In genomic region chr13:101341464-101341863, GRCh38 we compare ENCODE assay signal across 18 cellular contexts.
DNase-seq lines count a peak whose midpoint lies in the region; FAIRE-seq and TF ChIP-seq lines count a peak whose summit lies in the region.
"Had no signal": no experiment of that assay in that cellular context is flagged by ENCODE, and none has a peak within 500 bp of the region (broad histone marks: within the 10 kb centered on the region; RNA-seq: fewer than 3 reads in every experiment).

No MANE protein-coding gene starts in this region.

- H3T11ph ChIP-seq in H9 (ENCODE audit: low read length), result no peak overlapping the region

- no peak overlapping the region for H2AFZ ChIP-seq in astrocyte (ENCODE audit: low read depth, low read length)
- no peak overlapping the region for H2AFZ ChIP-seq in H9 (ENCODE audit: low read length)

- no peak overlapping the region for H3K14ac ChIP-seq in H9 (ENCODE audit: insufficient read depth, low read length)

- H3K9ac ChIP-seq in astrocyte (ENCODE audit: low read length) (no peak overlapping the region), H9 (ENCODE audit: extremely low read depth, insufficient read length, low read length) (no peak overlapping the region)

- no peak overlapping the region for H2BK20ac ChIP-seq in H9 (ENCODE audit: low read depth, low read length, poor library complexity, severe bottlenecking)

- H3K4me3 Mint-ChIP-seq in HFFc6 (peak overlapping the region; percentile 12), astrocyte (ENCODE audit: unreplicated experiment) (no peak overlapping the region), H9 (no peak overlapping the region)
- H3K4me3 Mint-ChIP-seq: CD8-positive, alpha-beta T cell had no signal

- no peak overlapping the region for H2AK5ac ChIP-seq in H9 (ENCODE audit: insufficient read length, low read length)

- H4K8ac ChIP-seq in H9 (replicated peaks; ENCODE audit: insufficient read length, low read depth, low read length), result no peak overlapping the region

- peaks cover 10% of the 10 kb centered on the region; the same call in 1 of the 2 replicates for H3K9me3 Mint-ChIP-seq in HFFc6
- H3K9me3 Mint-ChIP-seq in astrocyte (ENCODE audit: unreplicated experiment), result no peaks in the 10 kb centered on the region
- H3K9me3 Mint-ChIP-seq in H9, result peaks cover 4 to 8% of the 10 kb centered on the region in 2 experiments; a peak in 2 of 5 replicates
- H3K9me3 Mint-ChIP-seq: CD8-positive, alpha-beta T cell had no signal

- no peaks in the 10 kb centered on the region for H3K79me2 ChIP-seq in astrocyte (ENCODE audit: insufficient read depth, low read length)
- H3K79me2 ChIP-seq in H9 (ENCODE audit: insufficient read depth, low read length), result no peaks in the 10 kb centered on the region

- H3K9me3 ChIP-seq in astrocyte (ENCODE audit: insufficient read depth, low read depth, low read length) (no peaks in the 10 kb centered on the region), H9 (ENCODE audit: control insufficient read depth, low read depth, low read length) (no peaks in the 10 kb centered on the region)
- H3K9me3 ChIP-seq: BE2C, SJCRH30 had no signal

- no peak overlapping the region for H3K56ac ChIP-seq in H9 (ENCODE audit: insufficient read length, low read depth, low read length)

- no CpG with 5 or more reads among the region's 1 CpG for WGBS in H9 (ENCODE audit: extremely low coverage, insufficient read length, low lambda C conversion rate)

- no peak overlapping the region for H2BK5ac ChIP-seq in H9 (ENCODE audit: insufficient read length, low read length)

- H4K91ac ChIP-seq in H9 (ENCODE audit: insufficient read length, low read depth, low read length), result no peak overlapping the region

- H3K23ac ChIP-seq in H9 (ENCODE audit: insufficient read length, low read depth, low read length), result no peak overlapping the region

- H3K36me3 Mint-ChIP-seq in HFFc6 (ENCODE audit: low read depth), result peaks cover 11% of the 10 kb centered on the region
- H3K36me3 Mint-ChIP-seq in astrocyte (ENCODE audit: low read depth, unreplicated experiment), result peaks cover 1% of the 10 kb centered on the region
- H3K36me3 Mint-ChIP-seq in H9 (ENCODE audit: insufficient read depth in 1 of 3, low read depth in 3 of 3), result no peaks in the 10 kb centered on the region
- H3K36me3 Mint-ChIP-seq: CD8-positive, alpha-beta T cell had no signal

- peaks cover 67% of the 10 kb centered on the region for H3K4me1 Mint-ChIP-seq in HFFc6 (ENCODE audit: low read depth)
- peaks cover 6% of the 10 kb centered on the region for H3K4me1 Mint-ChIP-seq in astrocyte (ENCODE audit: low read depth, unreplicated experiment)
- H3K4me1 Mint-ChIP-seq in H9, result 0 out of 4 replicates have a peak, but pooled peaks cover 0 to 2% of the 10 kb centered on the region in 2 experiments

- no peaks in the 10 kb centered on the region for H3K79me1 ChIP-seq in H9 (ENCODE audit: insufficient read depth, low read depth, low read length, poor library complexity, severe bottlenecking)

- H3K36me3 ChIP-seq in astrocyte (ENCODE audit: insufficient read depth, low read length), result no peaks in the 10 kb centered on the region
- H3K36me3 ChIP-seq: BE2C, SJCRH30 had no signal

- H3K4me1 ChIP-seq in astrocyte (ENCODE audit: insufficient read depth, low read length) (peaks cover 2% of the 10 kb centered on the region), H9 (ENCODE audit: insufficient read depth, low read length) (no peaks in the 10 kb centered on the region)
- H3K4me1 ChIP-seq: BE2C, SJCRH30 had no signal

- FAIRE-seq in astrocyte (lab: Jason Lieb, UNC) (no peak), D721Med (lab: Jason Lieb, UNC) (no peak)

- no peak overlapping the region for H2BK120ac ChIP-seq in H9 (ENCODE audit: low read depth, low read length, poor library complexity, severe bottlenecking)

- no peaks in the 10 kb centered on the region for H3K23me2 ChIP-seq in H9 (ENCODE audit: insufficient read length, low read depth, low read length, poor library complexity, severe bottlenecking)

- TF ChIP-seq CTCF in AG10803 (conservative IDR thresholded peaks at IDR 0.05; ENCODE audit: low read length) (no peak), HFFc6 (IDR thresholded peaks at IDR 0.05) (no peak), astrocyte (IDR thresholded peaks at IDR 0.05; ENCODE audit: insufficient read depth, low read depth, low read length) (no peak), foreskin fibroblast (IDR thresholded peaks at IDR 0.05; ENCODE audit: low read depth, low read length) (no peak), H9 (conservative IDR thresholded peaks at IDR 0.05) (no peak), D721Med (IDR thresholded peaks at IDR 0.05; ENCODE audit: insufficient read depth, missing control alignments) (no peak)

- peak; percentile 26 for DNase-seq in AG10803 (ENCODE audit: low read depth)
- DNase-seq in HFFc6, result peak; percentile 1
- peak; percentile 22 for DNase-seq in astrocyte (ENCODE audit: low read depth)
- peak; percentile 22 to 55 for DNase-seq in foreskin fibroblast
- DNase-seq in H9, result no peak
- DNase-seq in NCI-H526 treated with DMSO at 0.1 percent for 48 hours (lab: John Stamatoyannopoulos, UW), result no peak
- no peak for DNase-seq in inferior parietal cortex (ENCODE audit: extremely low spot score)
- no peak for DNase-seq in D721Med (ENCODE audit: insufficient read length, low spot score)
- DNase-seq: ACHN; BE2C; CD8-positive, alpha-beta T cell; DND-41; Kasumi-1; NCI-H1417 treated with DMSO at 0.1 percent for 48 hours; NCI-H2029 treated with DMSO at 0.1 percent for 48 hours; NCI-H524 treated with DMSO at 0.1 percent for 48 hours; SJCRH30 had no signal

- H3K27ac ChIP-seq in astrocyte (ENCODE audit: low read depth, low read length) (no peak overlapping the region), H9 (ENCODE audit: insufficient read length, low read depth, low read length) (no peak overlapping the region)
- H3K27ac ChIP-seq: RWPE1, SJCRH30 had no signal

- H3K18ac ChIP-seq in H9 (ENCODE audit: insufficient read length, low read depth, low read length), result no peak overlapping the region

- peak overlapping the region; percentile 55 for H3K27ac Mint-ChIP-seq in HFFc6
- no peak overlapping the region for H3K27ac Mint-ChIP-seq in astrocyte (ENCODE audit: unreplicated experiment)
- H3K27ac Mint-ChIP-seq in H9, result no peak overlapping the region
- H3K27ac Mint-ChIP-seq: CD8-positive, alpha-beta T cell had no signal

- no peak overlapping the region for H4K5ac ChIP-seq in H9 (ENCODE audit: insufficient read length, low read depth, low read length)

- H2BK12ac ChIP-seq in H9 (ENCODE audit: insufficient read length, low read depth, low read length), result no peak overlapping the region

- H2BK15ac ChIP-seq in H9 (ENCODE audit: low read depth, low read length), result no peak overlapping the region

- no peak overlapping the region for H3K4me3 ChIP-seq in AG10803 (ENCODE audit: low read length)
- no peak overlapping the region for H3K4me3 ChIP-seq in astrocyte (ENCODE audit: insufficient read depth, low read depth, low read length)
- no peak overlapping the region for H3K4me3 ChIP-seq in foreskin fibroblast (ENCODE audit: low read depth in 1 of 2, low read length in 2 of 2)
- H3K4me3 ChIP-seq: SJCRH30 had no signal

- H3K27me3 ChIP-seq in astrocyte (ENCODE audit: insufficient read depth, low read length), result no peaks in the 10 kb centered on the region
- no peaks in the 10 kb centered on the region for H3K27me3 ChIP-seq in H9 (ENCODE audit: insufficient read depth, low read length)
- H3K27me3 ChIP-seq: SJCRH30 had no signal

- H3K4me2 ChIP-seq in astrocyte (ENCODE audit: low read length), result no peak overlapping the region
- no peak overlapping the region for H3K4me2 ChIP-seq in H9 (ENCODE audit: insufficient read depth, insufficient read length, low read length)

- no peaks in the 10 kb centered on the region for H3K27me3 Mint-ChIP-seq in HFFc6 (ENCODE audit: insufficient read depth)
- H3K27me3 Mint-ChIP-seq in astrocyte (ENCODE audit: low read depth, unreplicated experiment), result peaks cover 1% of the 10 kb centered on the region
- no peaks in the 10 kb centered on the region for H3K27me3 Mint-ChIP-seq in H9 (ENCODE audit: low read depth)

- no peak overlapping the region for H3K4ac ChIP-seq in H9 (ENCODE audit: low read depth, low read length)

- H4K20me1 ChIP-seq in astrocyte (ENCODE audit: insufficient read depth, low read length), result no peaks in the 10 kb centered on the region
- H4K20me1 ChIP-seq in H9 (ENCODE audit: control insufficient read depth, insufficient read depth, insufficient read length), result no peaks in the 10 kb centered on the region

Comparison
In these comparisons a context has a peak if more than half of its experiments do, and no peak if none do; other contexts are left out.
1. DNase-seq: peak in AG10803 (single experiment), HFFc6 (single experiment), astrocyte (single experiment) and foreskin fibroblast (2 of 2); none in H9 (single experiment), NCI-H526 treated with DMSO at 0.1 percent for 48 hours (single experiment), inferior parietal cortex (single experiment) and D721Med (single experiment).